ENCODE assay signal across 1 cellular context in genomic region chr12:57889541-57889989, GRCh38.
TF ChIP-seq lines count a peak whose summit lies in the region.

No MANE protein-coding gene starts in this region.

TF ChIP-seq in WTC11, 78 proteins besides CTCF, POLR2A, EP300 and RAD21 (continued from another document):
- TF ChIP-seq ZNF281 (CRISPR knock-in tag; IDR thresholded peaks at IDR 0.05) = no peak
